Comparison of ENCODE assay signal across 8 cellular contexts in the genomic region with DNA sequence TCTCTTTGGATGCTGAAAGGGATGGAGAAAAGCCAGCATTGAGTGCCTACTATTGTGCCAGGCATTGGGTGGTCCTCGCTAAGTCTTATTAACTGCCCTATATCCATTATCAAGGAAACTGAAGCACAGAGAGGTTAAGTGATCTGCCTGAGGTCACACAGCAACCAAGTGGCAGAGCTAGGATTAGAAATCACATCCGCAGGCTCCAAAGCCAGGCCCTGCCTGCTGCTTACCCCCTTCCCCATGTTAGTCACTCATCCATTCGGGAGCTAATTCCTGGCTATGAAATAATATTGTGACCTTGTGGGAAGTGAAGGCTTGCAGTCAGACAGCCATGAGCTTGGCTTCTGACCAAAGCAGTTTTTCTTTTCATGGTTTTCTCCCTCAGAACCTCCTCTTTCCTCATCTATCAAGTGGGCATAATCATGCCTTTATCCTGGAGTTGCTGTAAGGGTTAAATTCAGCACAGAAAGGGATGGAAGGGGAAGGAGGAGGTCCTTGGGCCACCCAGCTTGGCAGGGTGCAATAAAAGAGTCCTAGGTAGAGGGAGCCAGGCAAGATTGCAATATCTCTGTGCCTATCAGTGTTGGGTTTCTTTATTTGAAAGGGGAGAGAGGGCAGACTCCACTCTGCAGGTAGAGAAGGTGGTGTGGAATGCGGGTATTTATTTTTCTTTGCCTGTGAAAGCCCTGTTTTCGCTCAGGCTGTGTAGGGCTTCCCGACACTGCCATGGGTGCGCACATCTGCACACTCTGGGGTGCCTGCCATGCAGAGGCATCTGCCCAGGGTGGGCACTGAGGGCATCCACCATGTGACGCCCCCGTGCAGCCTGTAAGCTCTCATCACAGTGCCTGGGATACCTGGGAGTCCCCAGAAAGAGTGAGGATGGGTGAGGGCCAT. TPM values are rescaled to one million over a fixed set of nuclear protein-coding genes. Genes with fewer than 3 reads are reported as not detected.
DNase-seq lines count a peak whose midpoint lies in the region; ATAC-seq and TF ChIP-seq lines count a peak whose summit lies in the region.

No MANE protein-coding gene starts in this region.

- H3K4me3 Mint-ChIP-seq in MCF 10A (ENCODE audit: unreplicated experiment): no peak overlapping the region
- peak overlapping the region in 9 of 10 donors; percentile 57 to 96 (median 77) for H3K4me3 Mint-ChIP-seq in naive thymus-derived CD8-positive, alpha-beta T cell

- peak overlapping the region in 9 of 11 experiments; percentile 84 to 94 (median 92); a peak in 17 of 22 replicates for H3K27ac ChIP-seq in BLaER1 treated with 17β-estradiol and CSF1 and Interleukin-3, amounts not matched to agents 10 nM and 100 nM
- peak overlapping the region; percentile 98 for H3K27ac ChIP-seq in Karpas-422 (ENCODE audit: low read length)

- POLR2A ChIA-PET in MCF 10A (lab: Yijun Ruan, JAX): interaction anchor here (0.7 to 4.7 kb wide), 9 partner anchors 9 to 167 kb away, joined by 3 to 75 read pairs (median 4); no protein-coding TSS in a partner anchor
- POLR2A ChIA-PET in naive thymus-derived CD8-positive, alpha-beta T cell (lab: Charles Lee): interaction anchor here (0.5 to 4.8 kb wide), 6 partner anchors 11 to 127 kb away, joined by 3 to 60 read pairs (median 16); partner anchors contain the start of gene RAI1

- H3K79me2 ChIP-seq in Karpas-422 (ENCODE audit: low read length): peaks cover 92% of the 10 kb centered on the region

- no TSS peak for BruUV-seq in MCF 10A (replicated peaks; lab: Mats Ljungman, UMichigan)

- no peaks in the 10 kb centered on the region for H3K9me3 ChIP-seq in BLaER1 treated with 17β-estradiol and CSF1 and Interleukin-3, amounts not matched to agents 10 nM and 100 nM (replicated peaks in 1 of 11)
- no peaks in the 10 kb centered on the region for H3K9me3 ChIP-seq in Karpas-422 (ENCODE audit: low read length)

- DNase-seq in Karpas-422 (peak; percentile 54), MCF 10A (ENCODE audit: unreplicated experiment) (no peak), Kasumi-1 (lab: John Stamatoyannopoulos, UW) (no peak), NOMO-1 (lab: John Stamatoyannopoulos, UW; ENCODE audit: unreplicated experiment in 2 of 2) (no peak)
- no peak for DNase-seq in naive thymus-derived CD8-positive, alpha-beta T cell

- no peaks in the 10 kb centered on the region for H3K27me3 ChIP-seq in BLaER1 treated with 17β-estradiol and CSF1 and Interleukin-3, amounts not matched to agents 10 nM and 100 nM
- H3K27me3 ChIP-seq in Karpas-422 (ENCODE audit: low read length): no peaks in the 10 kb centered on the region

- H3K36me3 ChIP-seq in BLaER1 treated with 17β-estradiol and CSF1 and Interleukin-3, amounts not matched to agents 10 nM and 100 nM: 0 out of 22 replicates have a peak, but pooled peaks cover 0 to 4% (median 0%) of the 10 kb centered on the region in 11 experiments
- no peaks in the 10 kb centered on the region for H3K36me3 ChIP-seq in Karpas-422 (ENCODE audit: insufficient read depth, low read length)

- no peak overlapping the region for H2AFZ ChIP-seq in Karpas-422 (ENCODE audit: low read length)

- H3K9me2 ChIP-seq in Karpas-422 (replicated peaks; ENCODE audit: insufficient read depth, low read length): no peaks in the 10 kb centered on the region

- TF ChIP-seq CTCF in MCF 10A (IDR thresholded peaks at IDR 0.05; ENCODE audit: unreplicated experiment): no peak

- no peak for ATAC-seq in naive thymus-derived CD8-positive, alpha-beta T cell
- no peak for ATAC-seq in GM21619 (IDR thresholded peaks at IDR 0.05; ENCODE audit: unreplicated experiment)
- ATAC-seq in HG03378 (IDR thresholded peaks at IDR 0.05; ENCODE audit: unreplicated experiment): no peak

- H3K9ac ChIP-seq in BLaER1 treated with 17β-estradiol and CSF1 and Interleukin-3, amounts not matched to agents 10 nM and 100 nM: peak overlapping the region; percentile 82 to 93 (median 87); a peak in 21 of 22 replicates
- H3K9ac ChIP-seq in Karpas-422 (ENCODE audit: low read length): peak overlapping the region; percentile 93

- CTCF ChIA-PET in MCF 10A (lab: Yijun Ruan, JAX): interaction anchor here (0.7 to 3.6 kb wide), 8 partner anchors 9 to 82 kb away, joined by 3 to 10 read pairs (median 4); partner anchors contain the start of gene RAI1

- no peaks in the 10 kb centered on the region for H3K27me3 Mint-ChIP-seq in MCF 10A (ENCODE audit: insufficient read depth, unreplicated experiment)
- H3K27me3 Mint-ChIP-seq in naive thymus-derived CD8-positive, alpha-beta T cell: no peaks in the 10 kb centered on the region

- H3K4me1 Mint-ChIP-seq in MCF 10A (ENCODE audit: insufficient read depth, unreplicated experiment): peaks cover 48% of the 10 kb centered on the region
- H3K4me1 Mint-ChIP-seq in naive thymus-derived CD8-positive, alpha-beta T cell: peaks cover 50 to 77% (median 63%) of the 10 kb centered on the region in 4 donors

- peaks cover 71 to 97% (median 96%) of the 10 kb centered on the region in 10 experiments for H3K4me1 ChIP-seq in BLaER1 treated with 17β-estradiol and CSF1 and Interleukin-3, amounts not matched to agents 10 nM and 100 nM
- H3K4me1 ChIP-seq in Karpas-422 (ENCODE audit: low read length): peaks cover 82% of the 10 kb centered on the region

- H3K9me3 Mint-ChIP-seq in MCF 10A (ENCODE audit: unreplicated experiment): no peaks in the 10 kb centered on the region
- no peaks in the 10 kb centered on the region for H3K9me3 Mint-ChIP-seq in naive thymus-derived CD8-positive, alpha-beta T cell

- H3K27ac Mint-ChIP-seq in MCF 10A (ENCODE audit: low read depth, unreplicated experiment): peak overlapping the region; percentile 97
- H3K27ac Mint-ChIP-seq in naive thymus-derived CD8-positive, alpha-beta T cell: peak overlapping the region; percentile 94 to 100 (median 99)

- H3K36me3 Mint-ChIP-seq in MCF 10A (ENCODE audit: insufficient read depth, unreplicated experiment): peaks cover 10% of the 10 kb centered on the region
- no peaks in the 10 kb centered on the region for H3K36me3 Mint-ChIP-seq in naive thymus-derived CD8-positive, alpha-beta T cell

- intact Hi-C loops in MCF 10A (cut with micrococcal nuclease): loop anchor here (5.0 kb wide), 1 partner anchor 50 kb away; no protein-coding TSS in a partner anchor

- peaks cover 50 to 92% (median 84%) of the 10 kb centered on the region in 11 experiments; a peak in 20 of 22 replicates for H4K20me1 ChIP-seq in BLaER1 treated with 17β-estradiol and CSF1 and Interleukin-3, amounts not matched to agents 10 nM and 100 nM
- H4K20me1 ChIP-seq in Karpas-422 (ENCODE audit: insufficient read depth, low read depth, low read length): peaks cover 10% of the 10 kb centered on the region; the same call in 1 of the 2 replicates

- H3K4me2 ChIP-seq in BLaER1 treated with 17β-estradiol and CSF1 and Interleukin-3, amounts not matched to agents 10 nM and 100 nM: peak overlapping the region; percentile 95 to 100 (median 99)
- H3K4me2 ChIP-seq in Karpas-422 (ENCODE audit: low read depth, low read length, poor library complexity, severe bottlenecking): peak overlapping the region; percentile 96

- peak overlapping the region in 5 of 10 experiments; percentile 63 to 75 (median 73); a peak in 9 of 20 replicates for H3K4me3 ChIP-seq in BLaER1 treated with 17β-estradiol and CSF1 and Interleukin-3, amounts not matched to agents 10 nM and 100 nM
- peak overlapping the region; percentile 93 for H3K4me3 ChIP-seq in Karpas-422 (ENCODE audit: low read length)

RNA-seq across cellular contexts. Expression of gene RAI1, which starts 11.3 kb away (rescaled TPM):
- 18.2 and 35.1 TPM in 2 replicates for total RNA-seq in Karpas-422 (2014; rRNA removed; shearing (Covaris generic); ENCODE audit: low replicate concordance)
- 30.4 and 34.6 TPM in 2 replicates for total RNA-seq in MCF 10A (2022)
- 10 to 100 TPM; 33.8 to 35.2 TPM for total RNA-seq in naive thymus-derived CD8-positive, alpha-beta T cell
- polyA plus RNA-seq in naive thymus-derived CD8-positive, alpha-beta T cell: 1 to 10 TPM; 1.5 to 4.0 (median 2.3) TPM
